Comparison of ENCODE assay signal across 8 cellular contexts in genomic region chr11:61695917-61696316, GRCh38. TPM values are rescaled to one million over a fixed set of nuclear protein-coding genes. Genes with fewer than 3 reads are reported as not detected.
DNase-seq lines count a peak whose midpoint lies in the region; ATAC-seq, FAIRE-seq and TF ChIP-seq lines count a peak whose summit lies in the region.

No MANE protein-coding gene starts in this region.

- no peaks in the 10 kb centered on the region for H3K9me3 Mint-ChIP-seq in activated CD4-positive, alpha-beta T cell treated with anti-CD3 and anti-CD28 coated beads, Interleukin-2, amount 10 ng/mL, durations not matched to agents 7 days and 5 days
- no peaks in the 10 kb centered on the region for H3K9me3 Mint-ChIP-seq in chondrocyte (ENCODE audit: low read depth)

- TF ChIP-seq POLR2A in GM12891 (IDR thresholded peaks at IDR 0.05; ENCODE audit: low read depth, low read length): no peak

- peak; percentile 72 for DNase-seq in GM12891 (ENCODE audit: insufficient read length, low spot score)
- peak; percentile 89 for DNase-seq in HK-2 (ENCODE audit: unreplicated experiment)
- DNase-seq in activated CD4-positive, alpha-beta T cell treated with anti-CD3 and anti-CD28 coated beads, Interleukin-2, amount 10 ng/mL, durations not matched to agents 7 days and 5 days: peak; percentile 91
- DNase-seq in chondrocyte (ENCODE audit: low spot score): no peak
- peak; percentile 75 to 84 for DNase-seq in lung microvascular endothelial cell (ENCODE audit: low read depth in 2 of 2)
- peak; percentile 93 for DNase-seq in stimulated activated CD8-positive, alpha-beta memory T cell treated with anti-CD3 and anti-CD28 coated beads, Interleukin-15, amount 100 ng/mL, for 48 hours (ENCODE audit: low read depth in 2 of 2)
- no peak for DNase-seq in NCI-H187 (lab: John Stamatoyannopoulos, UW)

- CTCF ChIA-PET in activated CD4-positive, alpha-beta T cell treated with anti-CD3 and anti-CD28 coated beads, Interleukin-2, amount 10 ng/mL, durations not matched to agents 7 days and 5 days (lab: Charles Lee): interaction anchor here (1.3 kb wide), 1 partner anchor 13 kb away, joined by 3 read pairs; no protein-coding TSS in a partner anchor

- H3K27ac Mint-ChIP-seq in activated CD4-positive, alpha-beta T cell treated with anti-CD3 and anti-CD28 coated beads, Interleukin-2, amount 10 ng/mL, durations not matched to agents 7 days and 5 days: peak overlapping the region; percentile 84
- peak overlapping the region; percentile 92 for H3K27ac Mint-ChIP-seq in chondrocyte (ENCODE audit: unreplicated experiment)

- H3K27me3 Mint-ChIP-seq in activated CD4-positive, alpha-beta T cell treated with anti-CD3 and anti-CD28 coated beads, Interleukin-2, amount 10 ng/mL, durations not matched to agents 7 days and 5 days: no peaks in the 10 kb centered on the region
- H3K27me3 Mint-ChIP-seq in chondrocyte (ENCODE audit: low read depth): no peaks in the 10 kb centered on the region

- no peak for ATAC-seq in GM19328 (IDR thresholded peaks at IDR 0.05; ENCODE audit: unreplicated experiment)

- H3K4me1 Mint-ChIP-seq in activated CD4-positive, alpha-beta T cell treated with anti-CD3 and anti-CD28 coated beads, Interleukin-2, amount 10 ng/mL, durations not matched to agents 7 days and 5 days: peaks cover 30% of the 10 kb centered on the region
- peaks cover 50% of the 10 kb centered on the region for H3K4me1 Mint-ChIP-seq in chondrocyte (ENCODE audit: low read depth)

- peak; percentile 58 for TF ChIP-seq CTCF in chondrocyte (IDR thresholded peaks at IDR 0.05)

- POLR2A ChIA-PET in activated CD4-positive, alpha-beta T cell treated with anti-CD3 and anti-CD28 coated beads, Interleukin-2, amount 10 ng/mL, durations not matched to agents 7 days and 5 days (lab: Charles Lee): no interaction called here

- peak overlapping the region; percentile 55 for H3K4me3 Mint-ChIP-seq in activated CD4-positive, alpha-beta T cell treated with anti-CD3 and anti-CD28 coated beads, Interleukin-2, amount 10 ng/mL, durations not matched to agents 7 days and 5 days
- peak overlapping the region; percentile 19 for H3K4me3 Mint-ChIP-seq in chondrocyte (ENCODE audit: unreplicated experiment)

- no peaks in the 10 kb centered on the region for H3K36me3 Mint-ChIP-seq in activated CD4-positive, alpha-beta T cell treated with anti-CD3 and anti-CD28 coated beads, Interleukin-2, amount 10 ng/mL, durations not matched to agents 7 days and 5 days (ENCODE audit: low read depth)
- H3K36me3 Mint-ChIP-seq in chondrocyte (ENCODE audit: low read depth): no peaks in the 10 kb centered on the region

- FAIRE-seq in GM12891 (lab: Jason Lieb, UNC): peak; percentile 82

TF ChIP-seq in GM12891, 5 proteins besides CTCF, POLR2A, EP300 and RAD21:
- no peak for TF ChIP-seq POU2F2 (IDR thresholded peaks at IDR 0.05; ENCODE audit: low read depth, low read length)
- peak; percentile 20; the same call in 1 of the 2 replicates for TF ChIP-seq SPI1 (IDR thresholded peaks at IDR 0.05; ENCODE audit: low read depth, low read length)
- TF ChIP-seq POLR2AphosphoS5 (IDR thresholded peaks at IDR 0.05; ENCODE audit: low read depth, low read length): no peak
TF ChIP-seq in GM12891: peak in this region for 1.

RNA-seq across cellular contexts. Expression of gene DAGLA, which starts 15.7 kb away (rescaled TPM):
- 0.04 TPM for polyA plus RNA-seq in GM12891 (2012; ENCODE audit: low read depth, missing spikeins)
- under 1 TPM; 0.44 to 0.45 TPM for total RNA-seq in activated CD4-positive, alpha-beta T cell treated with anti-CD3 and anti-CD28 coated beads, Interleukin-2, amount 10 ng/mL, durations not matched to agents 7 days and 5 days
- total RNA-seq in chondrocyte (2.8 to 5.5 TPM (median 4.8 TPM) in 3 replicates), lung microvascular endothelial cell (1.5 and 3.0 TPM in 2 replicates)

RNA-seq across cellular contexts. Expression of gene MYRF, which starts 56.5 kb away (rescaled TPM):
- polyA plus RNA-seq in GM12891 (2012; ENCODE audit: low read depth, missing spikeins): 0.83 TPM
- 1 to 10 TPM; 1.1 to 1.2 TPM for total RNA-seq in activated CD4-positive, alpha-beta T cell treated with anti-CD3 and anti-CD28 coated beads, Interleukin-2, amount 10 ng/mL, durations not matched to agents 7 days and 5 days
- total RNA-seq in chondrocyte: 1.6 to 1.7 TPM in 2 of 3 replicates, not detected in the other
- 0.20 and 0.22 TPM in 2 replicates for total RNA-seq in lung microvascular endothelial cell

Comparison
In these comparisons a context has a peak if more than half of its experiments do, and no peak if none do; other contexts are left out.
1. DNase-seq: peak in GM12891 (single experiment), HK-2 (single experiment), activated CD4-positive, alpha-beta T cell treated with anti-CD3 and anti-CD28 coated beads, Interleukin-2, amount 10 ng/mL, durations not matched to agents 7 days and 5 days (single experiment), lung microvascular endothelial cell (2 of 2) and stimulated activated CD8-positive, alpha-beta memory T cell treated with anti-CD3 and anti-CD28 coated beads, Interleukin-15, amount 100 ng/mL, for 48 hours (2 of 2); none in chondrocyte (single experiment) and NCI-H187 (0 of 2).